8 cellular contexts compared by ENCODE assay signal in the genomic region with DNA sequence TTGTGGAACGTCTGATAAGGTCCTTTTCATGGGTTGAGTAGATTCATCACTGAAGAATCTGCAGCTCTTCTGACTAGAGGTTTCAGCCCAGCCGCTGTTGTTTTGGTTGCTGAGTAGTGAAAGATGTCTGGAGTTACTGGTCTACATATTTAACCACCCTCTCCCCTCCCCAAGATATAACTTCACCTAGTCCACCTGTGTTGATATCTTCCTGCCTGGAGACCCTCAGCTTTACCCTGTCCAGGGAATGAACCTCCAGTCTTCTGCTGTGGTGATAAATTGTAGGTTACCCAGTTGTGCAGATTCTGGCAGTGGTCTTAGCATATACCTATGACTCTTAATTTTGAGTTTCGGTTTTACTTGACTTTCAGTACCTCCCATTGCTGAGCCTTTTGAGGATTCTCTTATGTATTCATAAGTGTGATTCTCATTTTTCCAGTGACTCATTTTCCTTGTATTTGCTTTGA.
DNase-seq lines count a peak whose midpoint lies in the region; ATAC-seq and TF ChIP-seq lines count a peak whose summit lies in the region.

No MANE protein-coding gene starts in this region.

- no peak for TF ChIP-seq EP300 in gastroesophageal sphincter (IDR thresholded peaks at IDR 0.05)

- H3K4me3 ChIP-seq in gastroesophageal sphincter = no peak overlapping the region

- DNase-seq in activated T-cell treated with anti-CD3 and anti-CD28 coated beads for 24 hours (ENCODE audit: low read depth) = peak; percentile 42
- peak; percentile 6 to 36 (median 14) for DNase-seq in stimulated activated CD4-positive, alpha-beta T cell treated with anti-CD3 and anti-CD28 coated beads, Interleukin-1b, Interleukin-23, amount 100 ng/mL, for 24 hours (ENCODE audit: low read depth in 4 of 4, low spot score in 1 of 4)
- no peak for DNase-seq in H4 (ENCODE audit: low spot score)
- DNase-seq in posterior vena cava (ENCODE audit: low spot score) = no peak
- no peak for DNase-seq in cerebellum (ENCODE audit: low spot score)

- ATAC-seq in GM19043 (IDR thresholded peaks at IDR 0.05; ENCODE audit: low read depth, unreplicated experiment) (peak; percentile 87), HG03097 (IDR thresholded peaks at IDR 0.05; ENCODE audit: low FRiP score, unreplicated experiment) (peak; percentile 92), gastroesophageal sphincter (no peak)

- TF ChIP-seq POLR2A in gastroesophageal sphincter (IDR thresholded peaks at IDR 0.05) = no peak

- H3K27ac ChIP-seq in gastroesophageal sphincter = no peak overlapping the region

- H3K36me3 ChIP-seq in gastroesophageal sphincter = no peaks in the 10 kb centered on the region

- H3K27me3 ChIP-seq in gastroesophageal sphincter = no peaks in the 10 kb centered on the region

- peaks cover 0 to 15% (median 5%) of the 10 kb centered on the region in 3 donors for H3K4me1 ChIP-seq in gastroesophageal sphincter

- 66 to 84% methylated on average over 3 of the region's 3 CpGs for WGBS in gastroesophageal sphincter (ENCODE audit: low coverage in 1 of 2), 2 donors

- H3K9me3 ChIP-seq in gastroesophageal sphincter = no peaks in the 10 kb centered on the region

- intact Hi-C loops in posterior vena cava (cut with DNase I) = no loop called here

- no peak for TF ChIP-seq CTCF in gastroesophageal sphincter (IDR thresholded peaks at IDR 0.05)

Comparison
In these comparisons a context has a peak if more than half of its experiments do, and no peak if none do; other contexts are left out.
1. DNase-seq: peak in activated T-cell treated with anti-CD3 and anti-CD28 coated beads for 24 hours (single experiment) and stimulated activated CD4-positive, alpha-beta T cell treated with anti-CD3 and anti-CD28 coated beads, Interleukin-1b, Interleukin-23, amount 100 ng/mL, for 24 hours (4 of 4); none in H4 (single experiment), posterior vena cava (single experiment) and cerebellum (single experiment).